1 cellular context compared by ENCODE assay signal in the genomic region with DNA sequence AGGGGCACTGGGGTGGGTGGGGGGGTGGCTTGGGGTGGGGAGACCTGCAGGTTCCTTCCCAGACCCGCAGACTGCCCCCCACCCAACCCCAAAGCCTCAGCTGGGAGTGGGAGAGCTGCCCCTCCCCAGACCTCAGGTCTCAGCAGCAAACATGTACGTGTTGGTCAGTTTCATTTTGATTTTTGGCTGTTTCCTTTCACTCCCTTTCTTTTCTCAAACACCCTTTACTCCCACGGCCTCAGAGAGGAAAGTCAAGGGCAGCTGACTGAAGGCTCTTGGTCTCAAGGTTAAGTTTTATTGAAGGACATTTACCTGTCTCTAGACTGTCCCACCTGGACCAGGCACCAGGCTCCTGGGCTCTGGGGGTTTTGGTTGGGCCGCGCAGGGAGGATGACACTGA.
TF ChIP-seq lines count a peak whose summit lies in the region.

No MANE protein-coding gene starts in this region.

TF ChIP-seq in IMR-90, 13 proteins besides CTCF, POLR2A, EP300 and RAD21:
- TF ChIP-seq, protein P1, sequence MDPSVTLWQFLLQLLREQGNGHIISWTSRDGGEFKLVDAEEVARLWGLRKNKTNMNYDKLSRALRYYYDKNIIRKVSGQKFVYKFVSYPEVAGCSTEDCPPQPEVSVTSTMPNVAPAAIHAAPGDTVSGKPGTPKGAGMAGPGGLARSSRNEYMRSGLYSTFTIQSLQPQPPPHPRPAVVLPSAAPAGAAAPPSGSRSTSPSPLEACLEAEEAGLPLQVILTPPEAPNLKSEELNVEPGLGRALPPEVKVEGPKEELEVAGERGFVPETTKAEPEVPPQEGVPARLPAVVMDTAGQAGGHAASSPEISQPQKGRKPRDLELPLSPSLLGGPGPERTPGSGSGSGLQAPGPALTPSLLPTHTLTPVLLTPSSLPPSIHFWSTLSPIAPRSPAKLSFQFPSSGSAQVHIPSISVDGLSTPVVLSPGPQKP (IDR thresholded peaks at IDR 0.05; ENCODE audit: borderline replicate concordance, low read depth, low read length): no peak
- no peak for TF ChIP-seq FOS (IDR thresholded peaks at IDR 0.05; ENCODE audit: low read depth, low read length)
- no peak for TF ChIP-seq RFX5 (IDR thresholded peaks at IDR 0.05; ENCODE audit: low read depth, low read length)
- TF ChIP-seq NFE2L2 (IDR thresholded peaks at IDR 0.05; ENCODE audit: low read depth, low read length): no peak
- no peak for TF ChIP-seq SMC3 (IDR thresholded peaks at IDR 0.05; ENCODE audit: low read depth, low read length)
- no peak for TF ChIP-seq CHD1 (IDR thresholded peaks at IDR 0.05; ENCODE audit: low read depth, low read length)
- TF ChIP-seq RCOR1 (IDR thresholded peaks at IDR 0.05; ENCODE audit: insufficient replicate concordance, low read length): no peak
- TF ChIP-seq CEBPB (IDR thresholded peaks at IDR 0.05; ENCODE audit: low read depth, low read length): no peak
- TF ChIP-seq MAZ (IDR thresholded peaks at IDR 0.05; ENCODE audit: borderline replicate concordance, low read depth, low read length): no peak
- TF ChIP-seq, protein P2, sequence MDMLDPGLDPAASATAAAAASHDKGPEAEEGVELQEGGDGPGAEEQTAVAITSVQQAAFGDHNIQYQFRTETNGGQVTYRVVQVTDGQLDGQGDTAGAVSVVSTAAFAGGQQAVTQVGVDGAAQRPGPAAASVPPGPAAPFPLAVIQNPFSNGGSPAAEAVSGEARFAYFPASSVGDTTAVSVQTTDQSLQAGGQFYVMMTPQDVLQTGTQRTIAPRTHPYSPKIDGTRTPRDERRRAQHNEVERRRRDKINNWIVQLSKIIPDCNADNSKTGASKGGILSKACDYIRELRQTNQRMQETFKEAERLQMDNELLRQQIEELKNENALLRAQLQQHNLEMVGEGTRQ (IDR thresholded peaks at IDR 0.05; ENCODE audit: low read depth, low read length): no peak
- no peak for TF ChIP-seq MXI1 (IDR thresholded peaks at IDR 0.05; ENCODE audit: borderline replicate concordance, low read depth, low read length)
